Comparison of ENCODE assay signal across 30 cellular contexts in genomic region chr4:176565044-176565443, GRCh38.
"Had no signal": no experiment of that assay in that cellular context is flagged by ENCODE, and none has a peak within 500 bp of the region (broad histone marks: within the 10 kb centered on the region; RNA-seq: fewer than 3 reads in every experiment).

No MANE protein-coding gene starts in this region.

- H3K4me1 ChIP-seq: body of pancreas, esophagus squamous epithelium, gastroesophageal sphincter, lower lobe of right lung, parathyroid adenoma, psoas muscle, sigmoid colon, tibial nerve had no signal

- ATAC-seq: body of pancreas; gastroesophageal sphincter; left lobe of liver; lower lobe of right lung; naive thymus-derived CD8-positive, alpha-beta T cell; psoas muscle had no signal

- H3K27ac ChIP-seq: body of pancreas, epithelial cell of prostate, esophagus squamous epithelium, gastroesophageal sphincter, lower lobe of right lung, parathyroid adenoma, psoas muscle, sigmoid colon, tibial nerve, VCaP had no signal

- H3K27me3 ChIP-seq: body of pancreas, esophagus squamous epithelium, gastroesophageal sphincter, sigmoid colon, tibial nerve had no signal

- FAIRE-seq: colon, TTC549 had no signal

- H3K9me3 ChIP-seq: body of pancreas, esophagus squamous epithelium, gastroesophageal sphincter, lower lobe of right lung, psoas muscle, sigmoid colon, tibial nerve had no signal

- DNase-seq: activated CD4-positive, alpha-beta T cell treated with anti-CD3 and anti-CD28 coated beads for 48 hours; activated CD4-positive, alpha-beta T cell treated with anti-CD3 and anti-CD28 coated beads, Interleukin-2, amount 50 U/mL, for 48 hours; activated CD8-positive, alpha-beta memory T cell treated with anti-CD3 and anti-CD28 coated beads for 24 hours; activated effector memory CD4-positive, alpha-beta T cell treated with Interleukin-2 at 50 U/mL for 16 hours; activated naive CD4-positive, alpha-beta T cell treated with Interleukin-2 at 50 U/mL for 16 hours; anterior cingulate cortex; body of pancreas; dermis blood vessel endothelial cell; effector CD4-positive, alpha-beta T cell; esophagus squamous epithelium; hypothalamus; kidney glomerular epithelial cell; lower lobe of right lung; mesenchymal stem cell; naive thymus-derived CD8-positive, alpha-beta T cell; nucleus accumbens; psoas muscle; sigmoid colon; stimulated activated CD4-positive, alpha-beta T cell treated with anti-CD3 and anti-CD28 coated beads, Interleukin-2, amount 100 ng/mL, for 24 hours; stimulated activated naive CD4-positive, alpha-beta T cell; T-helper 9 cell had no signal

- H3K36me3 ChIP-seq: esophagus squamous epithelium, gastroesophageal sphincter, lower lobe of right lung, sigmoid colon, tibial nerve had no signal

- H3K4me2 ChIP-seq: smooth muscle cell had no signal

- H3K4me3 ChIP-seq: body of pancreas, esophagus squamous epithelium, gastroesophageal sphincter, lower lobe of right lung, psoas muscle, sigmoid colon, smooth muscle cell, tibial nerve had no signal
